ENCODE assay signal across 32 cellular contexts in genomic region chr10:55641601-55642000, GRCh38.
"Had no signal": no experiment of that assay in that cellular context is flagged by ENCODE, and none has a peak within 500 bp of the region (broad histone marks: within the 10 kb centered on the region; RNA-seq: fewer than 3 reads in every experiment).

No MANE protein-coding gene starts in this region.

- H3K27ac Mint-ChIP-seq: activated naive CD4-positive, alpha-beta T cell treated with anti-CD3 and anti-CD28 coated beads, Interleukin-2, amount 10 ng/mL, durations not matched to agents 7 days and 5 days; activated naive CD8-positive, alpha-beta T cell treated with anti-CD3 and anti-CD28 coated beads, Interleukin-2, amount 10 ng/mL, durations not matched to agents 7 days and 5 days; activated T-cell treated with anti-CD3 and anti-CD28 coated beads, Interleukin-2, amount 50 U/mL, for 24 hours; effector memory CD8-positive, alpha-beta T cell; mesothelial cell of epicardium; naive B cell; nephron progenitor cell; progenitor cell of endocrine pancreas; stimulated activated effector memory CD8-positive, alpha-beta T cell treated with anti-CD3 and anti-CD28 coated beads, Interleukin-12 subunit alpha, Interleukin-12 subunit beta, amount 100 ng/mL, for 72 hours; stimulated activated naive CD8-positive, alpha-beta T cell treated with anti-CD3 and anti-CD28 coated beads, Interleukin-15, amount 100 ng/mL, for 72 hours had no signal

- H3K9me3 ChIP-seq: gastrocnemius medialis, neutrophil, right lobe of liver, thyroid gland, upper lobe of right lung had no signal

- H3K9me3 Mint-ChIP-seq: activated naive CD8-positive, alpha-beta T cell treated with anti-CD3 and anti-CD28 coated beads, Interleukin-2, amount 10 ng/mL, durations not matched to agents 7 days and 5 days; mesothelial cell of epicardium; naive B cell; nephron progenitor cell had no signal

- H3K4me3 Mint-ChIP-seq: activated naive CD4-positive, alpha-beta T cell treated with anti-CD3 and anti-CD28 coated beads, Interleukin-2, amount 10 ng/mL, durations not matched to agents 7 days and 5 days; activated naive CD8-positive, alpha-beta T cell treated with anti-CD3 and anti-CD28 coated beads, Interleukin-2, amount 10 ng/mL, durations not matched to agents 7 days and 5 days; activated T-cell treated with anti-CD3 and anti-CD28 coated beads, Interleukin-2, amount 50 U/mL, for 24 hours; effector memory CD8-positive, alpha-beta T cell; mesothelial cell of epicardium; naive B cell; nephron progenitor cell; stimulated activated effector memory CD8-positive, alpha-beta T cell treated with anti-CD3 and anti-CD28 coated beads, Interleukin-12 subunit alpha, Interleukin-12 subunit beta, amount 100 ng/mL, for 72 hours; stimulated activated naive CD8-positive, alpha-beta T cell treated with anti-CD3 and anti-CD28 coated beads, Interleukin-15, amount 100 ng/mL, for 72 hours had no signal

- H3K27ac ChIP-seq: gastrocnemius medialis, neutrophil, right lobe of liver, thyroid gland, upper lobe of right lung, VCaP had no signal

- H3K4me1 Mint-ChIP-seq: activated naive CD4-positive, alpha-beta T cell treated with anti-CD3 and anti-CD28 coated beads, Interleukin-2, amount 10 ng/mL, durations not matched to agents 7 days and 5 days; activated naive CD8-positive, alpha-beta T cell treated with anti-CD3 and anti-CD28 coated beads, Interleukin-2, amount 10 ng/mL, durations not matched to agents 7 days and 5 days; mesothelial cell of epicardium; naive B cell; nephron progenitor cell; stimulated activated effector memory CD8-positive, alpha-beta T cell treated with anti-CD3 and anti-CD28 coated beads, Interleukin-12 subunit alpha, Interleukin-12 subunit beta, amount 100 ng/mL, for 72 hours; stimulated activated naive CD8-positive, alpha-beta T cell treated with anti-CD3 and anti-CD28 coated beads, Interleukin-15, amount 100 ng/mL, for 72 hours had no signal

- H3K4me1 ChIP-seq: gastrocnemius medialis, right lobe of liver, thyroid gland, upper lobe of right lung had no signal

- H3K27me3 Mint-ChIP-seq: activated naive CD4-positive, alpha-beta T cell treated with anti-CD3 and anti-CD28 coated beads, Interleukin-2, amount 10 ng/mL, durations not matched to agents 7 days and 5 days; activated naive CD8-positive, alpha-beta T cell treated with anti-CD3 and anti-CD28 coated beads, Interleukin-2, amount 10 ng/mL, durations not matched to agents 7 days and 5 days; activated T-cell treated with anti-CD3 and anti-CD28 coated beads, Interleukin-2, amount 50 U/mL, for 24 hours; effector memory CD8-positive, alpha-beta T cell; naive B cell; progenitor cell of endocrine pancreas; stimulated activated naive CD8-positive, alpha-beta T cell treated with anti-CD3 and anti-CD28 coated beads, Interleukin-15, amount 100 ng/mL, for 72 hours had no signal

- FAIRE-seq: astrocyte had no signal

- DNase-seq: activated CD4-positive, alpha-beta T cell treated with anti-CD3 and anti-CD28 coated beads for 48 hours; activated CD4-positive, alpha-beta T cell treated with anti-CD3 and anti-CD28 coated beads, Interleukin-2, amount 50 U/mL, for 48 hours; activated CD8-positive, alpha-beta memory T cell treated with anti-CD3 and anti-CD28 coated beads for 24 hours; activated CD8-positive, alpha-beta memory T cell treated with anti-CD3 and anti-CD28 coated beads, Interleukin-2, amount 50 U/mL, for 48 hours; activated gamma-delta T cell; activated naive CD4-positive, alpha-beta T cell treated with anti-CD3 and anti-CD28 coated beads, Interleukin-2, amount 10 ng/mL, durations not matched to agents 7 days and 5 days; activated naive CD8-positive, alpha-beta T cell treated with anti-CD3 and anti-CD28 coated beads, Interleukin-2, amount 10 ng/mL, durations not matched to agents 7 days and 5 days; activated T-cell treated with anti-CD3 and anti-CD28 coated beads, Interleukin-2, amount 50 U/mL, for 24 hours; caudate nucleus; cortex of kidney; effector memory CD8-positive, alpha-beta T cell; erythroblast; gastrocnemius medialis; glutamatergic neuron; islet precursor cell; left cardiac atrium; mammary epithelial cell; naive B cell; nephron progenitor cell; right lobe of liver; stimulated activated CD4-positive, alpha-beta T cell treated with anti-CD3 and anti-CD28 coated beads, Interleukin-12 subunit alpha, Interleukin-12 subunit beta, amount 100 ng/mL, for 4 hours; stimulated activated CD4-positive, alpha-beta T cell treated with anti-CD3 and anti-CD28 coated beads, Interleukin-4, amount 100 ng/mL, for 24 hours; stimulated activated naive CD8-positive, alpha-beta T cell treated with anti-CD3 and anti-CD28 coated beads, Interleukin-15, amount 100 ng/mL, for 72 hours; substantia nigra; thyroid gland; upper lobe of right lung had no signal

- ATAC-seq: effector memory CD8-positive, alpha-beta T cell; gastrocnemius medialis; left cardiac atrium; right lobe of liver; stimulated activated effector memory CD8-positive, alpha-beta T cell treated with anti-CD3 and anti-CD28 coated beads, Interleukin-12 subunit alpha, Interleukin-12 subunit beta, amount 100 ng/mL, for 72 hours; stimulated activated naive CD8-positive, alpha-beta T cell treated with anti-CD3 and anti-CD28 coated beads, Interleukin-15, amount 100 ng/mL, for 72 hours; upper lobe of right lung had no signal

- H3K36me3 Mint-ChIP-seq: activated naive CD4-positive, alpha-beta T cell treated with anti-CD3 and anti-CD28 coated beads, Interleukin-2, amount 10 ng/mL, durations not matched to agents 7 days and 5 days; activated naive CD8-positive, alpha-beta T cell treated with anti-CD3 and anti-CD28 coated beads, Interleukin-2, amount 10 ng/mL, durations not matched to agents 7 days and 5 days; mesothelial cell of epicardium; naive B cell; stimulated activated effector memory CD8-positive, alpha-beta T cell treated with anti-CD3 and anti-CD28 coated beads, Interleukin-12 subunit alpha, Interleukin-12 subunit beta, amount 100 ng/mL, for 72 hours had no signal

- H3K4me3 ChIP-seq: gastrocnemius medialis, right lobe of liver, thyroid gland, upper lobe of right lung had no signal

- H3K36me3 ChIP-seq: gastrocnemius medialis, neutrophil, right lobe of liver, thyroid gland, upper lobe of right lung had no signal

- H3K27me3 ChIP-seq: gastrocnemius medialis, neutrophil, right lobe of liver, thyroid gland, upper lobe of right lung had no signal
